Comparison of ENCODE assay signal across 1 cellular context in genomic region chr9:120032639-120033038, GRCh38.
TF ChIP-seq lines count a peak whose summit lies in the region.

No MANE protein-coding gene starts in this region.

TF ChIP-seq in HCT116, 20 proteins besides CTCF, POLR2A, EP300 and RAD21 (continued from another document):
- TF ChIP-seq REST (IDR thresholded peaks at IDR 0.05; ENCODE audit: low read depth): no peak
- no peak for TF ChIP-seq ELF1 (IDR thresholded peaks at IDR 0.05; ENCODE audit: borderline replicate concordance, low read depth)
